27 cellular contexts compared by ENCODE assay signal in the genomic region with DNA sequence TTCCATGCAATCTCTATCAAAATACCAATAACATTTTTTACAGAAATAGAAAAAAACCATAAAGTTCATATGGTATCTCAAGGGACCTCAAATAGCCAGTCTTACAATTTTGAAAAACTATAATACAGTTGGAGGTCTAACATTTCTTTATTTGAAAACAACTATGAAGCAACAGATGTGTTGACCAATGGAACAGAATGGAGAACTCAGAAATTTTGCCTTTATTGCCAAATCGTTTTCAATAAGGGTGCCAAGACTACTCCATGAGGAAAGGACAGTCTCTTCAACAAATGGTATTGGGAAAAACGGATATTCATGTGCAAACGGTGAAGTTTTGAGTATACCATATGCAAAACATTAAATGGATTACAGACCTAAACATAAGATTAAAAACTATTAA.
"Had no signal": no experiment of that assay in that cellular context is flagged by ENCODE, and none has a peak within 500 bp of the region (broad histone marks: within the 10 kb centered on the region; RNA-seq: fewer than 3 reads in every experiment).

No MANE protein-coding gene starts in this region.

- H3K27me3 ChIP-seq: neutrophil, pancreas, right lobe of liver, sigmoid colon, stomach, thyroid gland, tibial nerve, upper lobe of left lung had no signal

- ATAC-seq: naive thymus-derived CD8-positive, alpha-beta T cell; natural killer cell treated with Interleukin-12 subunit alpha and Interleukin-12 subunit beta and Interleukin-15 and Interleukin-18, amount 100 ng/mL, for 72 hours; pancreas; right cardiac atrium; right lobe of liver; stimulated activated effector memory CD8-positive, alpha-beta T cell treated with anti-CD3 and anti-CD28 coated beads, Interleukin-12 subunit alpha, Interleukin-12 subunit beta, amount 100 ng/mL, for 72 hours; stimulated activated naive B cell treated with anti-CD40 and anti-IgM and Interleukin-4, amounts not matched to agents 10 μg/mL and 1 μg/mL and 100 μg/mL, for 72 hours had no signal

- H3K4me3 Mint-ChIP-seq: naive thymus-derived CD8-positive, alpha-beta T cell; natural killer cell treated with Interleukin-12 subunit alpha and Interleukin-12 subunit beta and Interleukin-15 and Interleukin-18, amount 100 ng/mL, for 72 hours; nephron progenitor cell; neural crest cell; stimulated activated effector memory CD8-positive, alpha-beta T cell treated with anti-CD3 and anti-CD28 coated beads, Interleukin-12 subunit alpha, Interleukin-12 subunit beta, amount 100 ng/mL, for 72 hours; stimulated activated naive B cell treated with anti-CD40 and anti-IgM and Interleukin-4, amounts not matched to agents 10 μg/mL and 1 μg/mL and 100 μg/mL, for 72 hours; stimulated activated naive CD8-positive, alpha-beta T cell treated with anti-CD3 and anti-CD28 coated beads, Interleukin-15, Interleukin-2, amounts not matched to agents 100 ng/mL and 50 ng/mL, for 24 hours had no signal

- H3K27ac Mint-ChIP-seq: naive thymus-derived CD8-positive, alpha-beta T cell; natural killer cell treated with Interleukin-12 subunit alpha and Interleukin-12 subunit beta and Interleukin-15 and Interleukin-18, amount 100 ng/mL, for 72 hours; nephron progenitor cell; stimulated activated effector memory CD8-positive, alpha-beta T cell treated with anti-CD3 and anti-CD28 coated beads, Interleukin-12 subunit alpha, Interleukin-12 subunit beta, amount 100 ng/mL, for 72 hours; stimulated activated naive B cell treated with anti-CD40 and anti-IgM and Interleukin-4, amounts not matched to agents 10 μg/mL and 1 μg/mL and 100 μg/mL, for 72 hours; stimulated activated naive CD8-positive, alpha-beta T cell treated with anti-CD3 and anti-CD28 coated beads, Interleukin-15, Interleukin-2, amounts not matched to agents 100 ng/mL and 50 ng/mL, for 24 hours had no signal

- H3K36me3 Mint-ChIP-seq: stimulated activated effector memory CD8-positive, alpha-beta T cell treated with anti-CD3 and anti-CD28 coated beads, Interleukin-12 subunit alpha, Interleukin-12 subunit beta, amount 100 ng/mL, for 72 hours; stimulated activated naive B cell treated with anti-CD40 and anti-IgM and Interleukin-4, amounts not matched to agents 10 μg/mL and 1 μg/mL and 100 μg/mL, for 72 hours had no signal

- H3K27ac ChIP-seq: neutrophil, pancreas, prostate gland, right lobe of liver, sigmoid colon, stomach, thoracic aorta, thyroid gland, tibial nerve, upper lobe of left lung had no signal

- DNase-seq: naive thymus-derived CD8-positive, alpha-beta T cell; nephron progenitor cell; nucleus accumbens; pancreas; retina; right cardiac atrium; right lobe of liver; sigmoid colon; small intestine; stimulated activated CD4-positive, alpha-beta T cell treated with anti-CD3 and anti-CD28 coated beads, Interleukin-15, amount 100 ng/mL, for 24 hours; stimulated activated CD4-positive, alpha-beta T cell treated with anti-CD3 and anti-CD28 coated beads, Interleukin-2, amount 100 ng/mL, for 24 hours; stimulated activated CD4-positive, alpha-beta T cell treated with anti-CD3 and anti-CD28 coated beads, Interleukin-2, amount 100 ng/mL, for 48 hours; stimulated activated CD4-positive, alpha-beta T cell treated with anti-CD3 and anti-CD28 coated beads, Interleukin-4, amount 100 ng/mL, for 24 hours; stimulated activated naive B cell treated with anti-CD40 and anti-IgM and Interleukin-4, amounts not matched to agents 10 μg/mL and 1 μg/mL and 100 μg/mL, for 72 hours; stimulated activated naive CD4-positive, alpha-beta T cell treated with Interleukin-2 at 50 U/mL for 16 hours; stomach; thyroid gland; trophoblast cell; upper lobe of left lung had no signal

- H3K4me3 ChIP-seq: pancreas, prostate gland, right lobe of liver, sigmoid colon, stomach, thoracic aorta, thyroid gland, tibial nerve, upper lobe of left lung had no signal

- H3K4me1 ChIP-seq: pancreas, prostate gland, right lobe of liver, stomach, thyroid gland, tibial nerve, upper lobe of left lung had no signal

- H3K9me3 ChIP-seq: pancreas, prostate gland, right lobe of liver, thoracic aorta, thyroid gland had no signal

- H3K27me3 Mint-ChIP-seq: naive thymus-derived CD8-positive, alpha-beta T cell; natural killer cell treated with Interleukin-12 subunit alpha and Interleukin-12 subunit beta and Interleukin-15 and Interleukin-18, amount 100 ng/mL, for 72 hours; stimulated activated naive B cell treated with anti-CD40 and anti-IgM and Interleukin-4, amounts not matched to agents 10 μg/mL and 1 μg/mL and 100 μg/mL, for 72 hours; stimulated activated naive CD8-positive, alpha-beta T cell treated with anti-CD3 and anti-CD28 coated beads, Interleukin-15, Interleukin-2, amounts not matched to agents 100 ng/mL and 50 ng/mL, for 24 hours had no signal

- H3K36me3 ChIP-seq: neutrophil, pancreas, prostate gland, right lobe of liver, sigmoid colon, stomach, thoracic aorta, thyroid gland, tibial nerve, upper lobe of left lung had no signal

- H3K4me1 Mint-ChIP-seq: naive thymus-derived CD8-positive, alpha-beta T cell; nephron progenitor cell; neural crest cell; stimulated activated effector memory CD8-positive, alpha-beta T cell treated with anti-CD3 and anti-CD28 coated beads, Interleukin-12 subunit alpha, Interleukin-12 subunit beta, amount 100 ng/mL, for 72 hours; stimulated activated naive B cell treated with anti-CD40 and anti-IgM and Interleukin-4, amounts not matched to agents 10 μg/mL and 1 μg/mL and 100 μg/mL, for 72 hours had no signal
